ENCODE assay signal across 38 cellular contexts in the genomic region with DNA sequence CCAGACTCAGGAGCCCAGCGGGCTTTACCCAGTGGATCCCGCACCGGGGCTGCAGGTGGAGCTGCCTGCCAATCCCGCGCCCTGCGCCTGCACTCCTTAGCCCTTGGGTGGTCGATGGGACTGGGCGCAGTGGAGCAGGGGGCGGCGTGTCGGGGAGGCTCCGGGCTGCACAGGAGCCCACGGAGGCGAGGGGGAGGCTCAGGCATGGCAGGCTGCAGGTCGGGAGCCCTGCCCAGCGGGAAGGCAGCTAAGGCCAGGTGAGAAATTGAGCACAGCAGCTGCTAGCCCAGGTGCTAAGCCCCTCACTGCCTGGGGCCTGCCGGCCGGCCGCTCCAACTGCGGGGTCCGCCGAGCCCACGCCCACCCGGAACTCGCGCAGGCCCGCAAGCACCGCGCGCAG. TPM values are rescaled to one million over a fixed set of nuclear protein-coding genes. Genes with fewer than 3 reads are reported as not detected.
"Had no signal": no experiment of that assay in that cellular context is flagged by ENCODE, and none has a peak within 500 bp of the region (broad histone marks: within the 10 kb centered on the region; RNA-seq: fewer than 3 reads in every experiment).

No MANE protein-coding gene starts in this region.

- H3K4me3 Mint-ChIP-seq: activated CD4-positive, alpha-beta memory T cell treated with anti-CD3 and anti-CD28 coated beads, Interleukin-2, amount 10 ng/mL, durations not matched to agents 7 days and 5 days; activated CD4-positive, alpha-beta T cell treated with anti-CD3 and anti-CD28 coated beads for 36 hours; activated CD4-positive, alpha-beta T cell treated with anti-CD3 and anti-CD28 coated beads, Interleukin-2, amount 10 ng/mL, durations not matched to agents 7 days and 5 days; activated CD8-positive, alpha-beta memory T cell treated with anti-CD3 and anti-CD28 coated beads, Interleukin-2, amount 10 ng/mL, durations not matched to agents 7 days and 5 days; activated CD8-positive, alpha-beta T cell treated with anti-CD3 and anti-CD28 coated beads, Interleukin-2, amount 10 ng/mL, durations not matched to agents 7 days and 5 days; activated naive CD4-positive, alpha-beta T cell treated with anti-CD3 and anti-CD28 coated beads for 36 hours; activated naive CD8-positive, alpha-beta T cell treated with anti-CD3 and anti-CD28 coated beads for 36 hours; activated T-cell treated with anti-CD3 and anti-CD28 coated beads, Interleukin-2, amount 50 U/mL, for 4 hours; activated T-cell treated with anti-CD3 and anti-CD28 coated beads, Interleukin-2, amount 50 U/mL, for 72 hours; activated T-helper 1 cell treated with anti-CD3 and anti-CD28 coated beads, Interleukin-12 subunit alpha, Interleukin-12 subunit beta, Interleukin-2, Interleukin-4 antibody, amounts not matched to agents 30 ng/mL and 10 ng/mL and 1 ng/mL, durations not matched to agents 14 hours and 24 hours and 36 hours; activated T-helper 17 cell treated with anti-CD3 and anti-CD28 coated beads, Interleukin-2, amount 50 U/mL, for 72 hours; T-cell; T-helper 17 cell; WTC11 had no signal

- H3K27ac Mint-ChIP-seq: activated CD4-positive, alpha-beta memory T cell treated with anti-CD3 and anti-CD28 coated beads, Interleukin-2, amount 10 ng/mL, durations not matched to agents 7 days and 5 days; activated CD4-positive, alpha-beta T cell treated with anti-CD3 and anti-CD28 coated beads for 36 hours; activated CD4-positive, alpha-beta T cell treated with anti-CD3 and anti-CD28 coated beads, Interleukin-2, amount 10 ng/mL, durations not matched to agents 7 days and 5 days; activated CD8-positive, alpha-beta memory T cell treated with anti-CD3 and anti-CD28 coated beads, Interleukin-2, amount 10 ng/mL, durations not matched to agents 7 days and 5 days; activated CD8-positive, alpha-beta T cell treated with anti-CD3 and anti-CD28 coated beads, Interleukin-2, amount 10 ng/mL, durations not matched to agents 7 days and 5 days; activated naive CD4-positive, alpha-beta T cell treated with anti-CD3 and anti-CD28 coated beads for 36 hours; activated naive CD4-positive, alpha-beta T cell treated with anti-CD3 and anti-CD28 coated beads, Interleukin-2, amount 50 U/mL, for 72 hours; activated naive CD8-positive, alpha-beta T cell treated with anti-CD3 and anti-CD28 coated beads for 36 hours; activated T-cell treated with anti-CD3 and anti-CD28 coated beads, Interleukin-2, amount 50 U/mL, for 72 hours; activated T-helper 1 cell treated with anti-CD3 and anti-CD28 coated beads, Interleukin-12 subunit alpha, Interleukin-12 subunit beta, Interleukin-2, Interleukin-4 antibody, amounts not matched to agents 30 ng/mL and 10 ng/mL and 1 ng/mL, durations not matched to agents 14 hours and 24 hours and 36 hours; activated T-helper 17 cell treated with anti-CD3 and anti-CD28 coated beads, Interleukin-2, amount 50 U/mL, for 72 hours; T-cell; T-helper 17 cell had no signal

- H3K9me3 Mint-ChIP-seq: activated CD4-positive, alpha-beta T cell treated with anti-CD3 and anti-CD28 coated beads, Interleukin-2, amount 10 ng/mL, durations not matched to agents 7 days and 5 days; activated naive CD4-positive, alpha-beta T cell treated with anti-CD3 and anti-CD28 coated beads for 36 hours; activated naive CD4-positive, alpha-beta T cell treated with anti-CD3 and anti-CD28 coated beads, Interleukin-2, amount 50 U/mL, for 72 hours; activated naive CD8-positive, alpha-beta T cell treated with anti-CD3 and anti-CD28 coated beads for 36 hours; activated T-cell treated with anti-CD3 and anti-CD28 coated beads, Interleukin-2, amount 50 U/mL, for 4 hours; activated T-cell treated with anti-CD3 and anti-CD28 coated beads, Interleukin-2, amount 50 U/mL, for 72 hours; activated T-helper 1 cell treated with anti-CD3 and anti-CD28 coated beads, Interleukin-12 subunit alpha, Interleukin-12 subunit beta, Interleukin-2, Interleukin-4 antibody, amounts not matched to agents 30 ng/mL and 10 ng/mL and 1 ng/mL, durations not matched to agents 14 hours and 24 hours and 36 hours; activated T-helper 17 cell treated with anti-CD3 and anti-CD28 coated beads, Interleukin-2, amount 50 U/mL, for 72 hours had no signal

- H3K4me1 Mint-ChIP-seq: activated CD4-positive, alpha-beta memory T cell treated with anti-CD3 and anti-CD28 coated beads, Interleukin-2, amount 10 ng/mL, durations not matched to agents 7 days and 5 days; activated CD4-positive, alpha-beta T cell treated with anti-CD3 and anti-CD28 coated beads for 36 hours; activated CD4-positive, alpha-beta T cell treated with anti-CD3 and anti-CD28 coated beads, Interleukin-2, amount 10 ng/mL, durations not matched to agents 7 days and 5 days; activated CD8-positive, alpha-beta memory T cell treated with anti-CD3 and anti-CD28 coated beads, Interleukin-2, amount 10 ng/mL, durations not matched to agents 7 days and 5 days; activated naive CD8-positive, alpha-beta T cell treated with anti-CD3 and anti-CD28 coated beads for 36 hours; activated T-helper 17 cell treated with anti-CD3 and anti-CD28 coated beads, Interleukin-2, amount 50 U/mL, for 72 hours; T-cell; T-helper 17 cell; WTC11 had no signal

- H3K27me3 ChIP-seq: adrenal gland, body of pancreas, brain microvascular endothelial cell, breast epithelium had no signal

- DNase-seq: activated CD4-positive, alpha-beta memory T cell treated with anti-CD3 and anti-CD28 coated beads, Interleukin-2, amount 10 ng/mL, durations not matched to agents 7 days and 5 days; activated CD4-positive, alpha-beta T cell treated with anti-CD3 and anti-CD28 coated beads for 1 hour; activated CD4-positive, alpha-beta T cell treated with anti-CD3 and anti-CD28 coated beads for 36 hours; activated CD4-positive, alpha-beta T cell treated with anti-CD3 and anti-CD28 coated beads for 48 hours; activated CD4-positive, alpha-beta T cell treated with anti-CD3 and anti-CD28 coated beads, Interleukin-2, amount 10 ng/mL, durations not matched to agents 7 days and 5 days; activated CD4-positive, alpha-beta T cell treated with anti-CD3 and anti-CD28 coated beads, Interleukin-2, amount 50 U/mL, for 48 hours; activated CD4-positive, CD25-positive, alpha-beta regulatory T cell; activated CD8-positive, alpha-beta memory T cell treated with anti-CD3 and anti-CD28 coated beads for 24 hours; activated CD8-positive, alpha-beta memory T cell treated with anti-CD3 and anti-CD28 coated beads, Interleukin-2, amount 10 ng/mL, durations not matched to agents 7 days and 5 days; activated CD8-positive, alpha-beta T cell treated with anti-CD3 and anti-CD28 coated beads, Interleukin-2, amount 10 ng/mL, durations not matched to agents 7 days and 5 days; activated effector memory CD4-positive, alpha-beta T cell treated with anti-CD3 and anti-CD28 coated beads, Interleukin-2, amount 50 U/mL, for 16 hours; activated gamma-delta T cell treated with Interleukin-2 at 50 U/mL for 16 hours; activated naive CD4-positive, alpha-beta T cell; activated naive CD4-positive, alpha-beta T cell treated with anti-CD3 and anti-CD28 coated beads for 36 hours; activated naive CD4-positive, alpha-beta T cell treated with anti-CD3 and anti-CD28 coated beads, Interleukin-2, amount 50 U/mL, for 16 hours; activated naive CD8-positive, alpha-beta T cell treated with anti-CD3 and anti-CD28 coated beads for 36 hours; activated T-cell treated with anti-CD3 and anti-CD28 coated beads for 4 hours; activated T-cell treated with anti-CD3 and anti-CD28 coated beads, Interleukin-2, amount 50 U/mL, for 1 hour; activated T-cell treated with anti-CD3 and anti-CD28 coated beads, Interleukin-2, amount 50 U/mL, for 4 hours; activated T-cell treated with anti-CD3 and anti-CD28 coated beads, Interleukin-2, amount 50 U/mL, for 72 hours; adrenal gland; amniotic stem cell; body of pancreas; brain microvascular endothelial cell; central memory CD4-positive, alpha-beta T cell; T-cell; T-helper 17 cell; T1000; WERI-Rb-1 had no signal

- ATAC-seq: activated CD4-positive, alpha-beta T cell treated with anti-CD3 and anti-CD28 coated beads for 36 hours; activated CD4-positive, CD25-positive, alpha-beta regulatory T cell treated with anti-CD3 and anti-CD28 coated beads, Interleukin-2, amount 50 U/mL, for 24 hours; activated CD8-positive, alpha-beta memory T cell treated with anti-CD3 and anti-CD28 coated beads, Interleukin-2, amount 10 ng/mL, durations not matched to agents 7 days and 5 days; activated CD8-positive, alpha-beta T cell treated with anti-CD3 and anti-CD28 coated beads, Interleukin-2, amount 10 ng/mL, durations not matched to agents 7 days and 5 days; activated naive CD4-positive, alpha-beta T cell treated with anti-CD3 and anti-CD28 coated beads, Interleukin-2, amount 50 U/mL, for 72 hours; activated T-cell treated with anti-CD3 and anti-CD28 coated beads, Interleukin-2, amount 50 U/mL, for 4 hours; activated T-cell treated with anti-CD3 and anti-CD28 coated beads, Interleukin-2, amount 50 U/mL, for 72 hours; activated T-helper 17 cell treated with anti-CD3 and anti-CD28 coated beads, Interleukin-2, amount 50 U/mL, for 72 hours; body of pancreas; T-cell; T-helper 17 cell; WTC11 had no signal

- H3K4me1 ChIP-seq: adrenal gland, body of pancreas, breast epithelium had no signal

- H3K4me3 ChIP-seq: adrenal gland, body of pancreas, breast epithelium had no signal

- H3K27me3 Mint-ChIP-seq: activated CD4-positive, alpha-beta memory T cell treated with anti-CD3 and anti-CD28 coated beads, Interleukin-2, amount 10 ng/mL, durations not matched to agents 7 days and 5 days; activated CD4-positive, alpha-beta T cell treated with anti-CD3 and anti-CD28 coated beads for 36 hours; activated CD4-positive, alpha-beta T cell treated with anti-CD3 and anti-CD28 coated beads, Interleukin-2, amount 10 ng/mL, durations not matched to agents 7 days and 5 days; activated CD8-positive, alpha-beta memory T cell treated with anti-CD3 and anti-CD28 coated beads, Interleukin-2, amount 10 ng/mL, durations not matched to agents 7 days and 5 days; activated naive CD8-positive, alpha-beta T cell treated with anti-CD3 and anti-CD28 coated beads for 36 hours; activated T-helper 17 cell treated with anti-CD3 and anti-CD28 coated beads, Interleukin-2, amount 50 U/mL, for 72 hours; T-cell; T-helper 17 cell had no signal

- H3K36me3 ChIP-seq: adrenal gland, brain microvascular endothelial cell, breast epithelium, WERI-Rb-1 had no signal

- H3K27ac ChIP-seq: adrenal gland, body of pancreas, brain microvascular endothelial cell, breast epithelium, WERI-Rb-1 had no signal

- H3K9me3 ChIP-seq: adrenal gland, body of pancreas, breast epithelium had no signal

- H3K36me3 Mint-ChIP-seq: activated CD8-positive, alpha-beta memory T cell treated with anti-CD3 and anti-CD28 coated beads, Interleukin-2, amount 10 ng/mL, durations not matched to agents 7 days and 5 days; activated naive CD4-positive, alpha-beta T cell treated with anti-CD3 and anti-CD28 coated beads, Interleukin-2, amount 50 U/mL, for 72 hours; activated naive CD8-positive, alpha-beta T cell treated with anti-CD3 and anti-CD28 coated beads for 36 hours; T-cell had no signal

RNA-seq across cellular contexts. Expression of a gene that starts 50.1 kb away (rescaled TPM):
- total RNA-seq: activated CD4-positive, alpha-beta memory T cell treated with anti-CD3 and anti-CD28 coated beads, Interleukin-2, amount 10 ng/mL, durations not matched to agents 7 days and 5 days; activated CD4-positive, alpha-beta T cell treated with anti-CD3 and anti-CD28 coated beads for 36 hours; activated CD4-positive, alpha-beta T cell treated with anti-CD3 and anti-CD28 coated beads, Interleukin-2, amount 10 ng/mL, durations not matched to agents 7 days and 5 days; activated CD8-positive, alpha-beta memory T cell treated with anti-CD3 and anti-CD28 coated beads, Interleukin-2, amount 10 ng/mL, durations not matched to agents 7 days and 5 days; activated CD8-positive, alpha-beta T cell treated with anti-CD3 and anti-CD28 coated beads, Interleukin-2, amount 10 ng/mL, durations not matched to agents 7 days and 5 days; activated naive CD4-positive, alpha-beta T cell treated with anti-CD3 and anti-CD28 coated beads for 36 hours; activated naive CD4-positive, alpha-beta T cell treated with anti-CD3 and anti-CD28 coated beads, Interleukin-2, amount 50 U/mL, for 72 hours; activated naive CD8-positive, alpha-beta T cell treated with anti-CD3 and anti-CD28 coated beads for 36 hours; activated T-cell treated with anti-CD3 and anti-CD28 coated beads, Interleukin-2, amount 50 U/mL, for 4 hours; activated T-cell treated with anti-CD3 and anti-CD28 coated beads, Interleukin-2, amount 50 U/mL, for 72 hours; activated T-helper 1 cell treated with anti-CD3 and anti-CD28 coated beads, Interleukin-12 subunit alpha, Interleukin-12 subunit beta, Interleukin-2, Interleukin-4 antibody, amounts not matched to agents 30 ng/mL and 10 ng/mL and 1 ng/mL, durations not matched to agents 14 hours and 24 hours and 36 hours; activated T-helper 17 cell treated with anti-CD3 and anti-CD28 coated beads, Interleukin-2, amount 50 U/mL, for 72 hours; T-cell; T-helper 1 cell treated with Interleukin-12 subunit alpha and Interleukin-12 subunit beta and Interleukin-4 antibody, amounts not matched to agents 30 ng/mL and 1 ng/mL, for 36 hours; T-helper 17 cell; T-helper 2 cell treated with Interferon-gamma antibody and Interleukin-4, amounts not matched to agents 100 ng/mL and 5 ng/mL, for 36 hours had no signal
- polyA plus RNA-seq: aorta had no signal
